ENCODE assay signal across 8 cellular contexts in the genomic region with DNA sequence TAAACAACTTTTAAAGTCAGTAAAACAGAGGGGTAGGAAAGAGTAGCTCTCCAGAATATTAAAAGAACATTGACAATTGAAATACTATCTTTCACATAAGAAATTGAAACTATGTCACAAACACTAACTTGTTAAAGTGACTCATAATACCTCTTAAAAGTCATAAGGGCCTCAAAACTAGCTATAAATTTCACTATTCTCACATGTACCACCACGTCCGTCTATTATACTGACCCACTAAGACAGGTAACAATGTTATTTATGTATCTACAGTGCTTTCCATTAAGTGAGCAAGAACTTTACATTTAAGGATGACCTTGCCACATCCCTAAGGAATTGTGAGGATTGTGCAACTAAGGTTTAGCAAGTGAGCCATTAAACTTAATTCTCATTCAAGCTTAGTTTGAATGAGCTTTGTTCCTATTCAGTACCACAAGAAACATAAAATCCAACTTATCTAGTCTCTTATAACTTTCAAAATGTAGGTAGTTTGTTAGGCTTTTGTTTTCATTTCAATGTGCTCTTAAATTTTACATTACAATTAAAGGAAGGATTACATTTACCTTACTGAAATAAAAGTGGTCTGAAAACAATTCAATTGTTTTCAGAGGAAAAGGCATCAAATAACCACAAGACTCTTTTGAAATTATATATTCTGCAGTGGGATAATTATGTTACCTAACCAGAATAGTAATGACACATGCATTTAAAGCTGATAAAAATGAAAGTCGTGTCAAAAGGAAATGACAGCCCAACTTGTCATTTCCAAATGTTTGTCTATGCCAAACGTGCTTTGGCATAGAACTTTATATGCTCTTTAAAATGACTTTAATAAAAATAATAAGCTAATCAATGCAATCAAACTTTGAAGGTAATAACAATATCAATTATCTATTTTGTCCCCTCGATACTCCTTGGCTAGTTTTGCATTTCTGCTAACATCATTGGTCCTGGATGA. TPM values are rescaled to one million over a fixed set of nuclear protein-coding genes. Genes with fewer than 3 reads are reported as not detected.
DNase-seq lines count a peak whose midpoint lies in the region; ATAC-seq, FAIRE-seq and TF ChIP-seq lines count a peak whose summit lies in the region.
"Not testable (repeated sequence)": the region's sequence is repeated elsewhere in the genome, so short reads cannot be mapped to it uniquely, and the experiment has no call there.

No MANE protein-coding gene starts in this region.

- CTCF ChIA-PET in IMR-90 (lab: Yijun Ruan, JAX), result not testable (repeated sequence)
- CTCF ChIA-PET in SK-N-SH (lab: Yijun Ruan, JAX), result interaction anchor here (0.9 to 1.4 kb wide), 2 partner anchors 8 to 141 kb away, joined by 3 to 6 read pairs; no protein-coding TSS in a partner anchor

- H3F3A ChIP-seq in SK-N-SH (replicated peaks; ENCODE audit: insufficient read depth), result not testable (repeated sequence)

- in situ Hi-C loops in IMR-90 (cut with MboI; ENCODE audit: low sequenced_read_pairs), result not testable (repeated sequence)

- H3K14ac ChIP-seq in IMR-90 (replicated peaks; ENCODE audit: low read depth, low read length), result not testable (repeated sequence)

- WGBS in IMR-90 (ENCODE audit: extremely low coverage in 2 of 2, insufficient read length in 1 of 2), 2 experiments, result no CpG with 5 or more reads among the region's 5 CpGs
- 55% methylated on average over 5 of the region's 5 CpGs for WGBS in SK-N-SH (ENCODE audit: low lambda C conversion rate)

- not testable (repeated sequence) for H3K36me3 ChIP-seq in CD4-positive, CD25-positive, alpha-beta regulatory T cell (ENCODE audit: control insufficient read depth, insufficient read depth, low read length); IMR-90 (ENCODE audit: control insufficient read depth, insufficient read depth, low read length); SK-N-SH (replicated peaks in 1 of 2; ENCODE audit: control insufficient read depth in 1 of 2, insufficient read depth in 2 of 2, low read length in 1 of 2); bronchial epithelial cell (ENCODE audit: control insufficient read depth, insufficient read depth, low read length)

- not testable (repeated sequence) for H3K4me2 ChIP-seq in IMR-90 (ENCODE audit: low read depth, low read length)
- H3K4me2 ChIP-seq in SK-N-SH, result peak overlapping the region; percentile 49

- not testable (repeated sequence) for BruUV-seq in IMR-90 (replicated peaks; lab: Mats Ljungman, UMichigan)

- POLR2A ChIA-PET in IMR-90 (lab: Charles Lee; ENCODE audit: unreplicated experiment); SK-N-SH (lab: Yijun Ruan, JAX): not testable (repeated sequence)

- not testable (repeated sequence) for H2AFZ ChIP-seq in IMR-90 (replicated peaks; ENCODE audit: low read length, poor library complexity); SK-N-SH (ENCODE audit: low read depth)

- not testable (repeated sequence) for H3K23ac ChIP-seq in IMR-90 (ENCODE audit: low read depth, low read length)

- H3K79me1 ChIP-seq in IMR-90 (ENCODE audit: low read depth in 1 of 2, low read length in 2 of 2), result peaks cover 3 to 11% of the 10 kb centered on the region in 2 experiments; a peak in 2 of 4 replicates

- H4K20me1 ChIP-seq in IMR-90 (ENCODE audit: insufficient read depth, low read length); SK-N-SH (ENCODE audit: insufficient read depth): not testable (repeated sequence)

- TF ChIP-seq RAD21 in IMR-90 (IDR thresholded peaks at IDR 0.05; ENCODE audit: low read length); SK-N-SH (IDR thresholded peaks at IDR 0.05; ENCODE audit: low read length): not testable (repeated sequence)

- not testable (repeated sequence) for H3K18ac ChIP-seq in IMR-90 (ENCODE audit: low read depth, low read length)

- FAIRE-seq in bronchial epithelial cell (lab: Jason Lieb, UNC), result not testable (repeated sequence)

- H4K8ac ChIP-seq in IMR-90 (ENCODE audit: low read depth in 2 of 2, low read length in 2 of 2), result not testable (repeated sequence)

- not testable (repeated sequence) for H3K9me3 Mint-ChIP-seq in CD4-positive, CD25-positive, alpha-beta regulatory T cell; activated T-cell treated with anti-CD3 and anti-CD28 coated beads, Interleukin-2, amount 50 U/mL, for 4 hours; memory B cell; stimulated activated effector memory CD8-positive, alpha-beta T cell treated with anti-CD3 and anti-CD28 coated beads, Interleukin-12 subunit alpha, Interleukin-12 subunit beta, amount 100 ng/mL, for 72 hours

- not testable (repeated sequence) for H2AK9ac ChIP-seq in IMR-90 (replicated peaks; ENCODE audit: low read depth, low read length, poor library complexity)

- not testable (repeated sequence) for H2BK20ac ChIP-seq in IMR-90 (ENCODE audit: low read depth, low read length)

- H3K56ac ChIP-seq in IMR-90 (ENCODE audit: extremely low read depth, insufficient read depth, low read length), result not testable (repeated sequence)

- H3K27ac Mint-ChIP-seq in CD4-positive, CD25-positive, alpha-beta regulatory T cell, result peak overlapping the region; percentile 0 to 76 (median 51)
- H3K27ac Mint-ChIP-seq in memory B cell, result peak overlapping the region; percentile 28
- H3K27ac Mint-ChIP-seq in stimulated activated effector memory CD8-positive, alpha-beta T cell treated with anti-CD3 and anti-CD28 coated beads, Interleukin-12 subunit alpha, Interleukin-12 subunit beta, amount 100 ng/mL, for 72 hours, result peak overlapping the region; percentile 58

- H3K4me3 Mint-ChIP-seq in CD4-positive, CD25-positive, alpha-beta regulatory T cell, result peak overlapping the region in 1 of 4 donors; percentile 61
- peak overlapping the region; percentile 25 for H3K4me3 Mint-ChIP-seq in activated T-cell treated with anti-CD3 and anti-CD28 coated beads, Interleukin-2, amount 50 U/mL, for 4 hours
- not testable (repeated sequence) for H3K4me3 Mint-ChIP-seq in memory B cell
- H3K4me3 Mint-ChIP-seq in stimulated activated effector memory CD8-positive, alpha-beta T cell treated with anti-CD3 and anti-CD28 coated beads, Interleukin-12 subunit alpha, Interleukin-12 subunit beta, amount 100 ng/mL, for 72 hours, result peak overlapping the region; percentile 58

- not testable (repeated sequence) for H3K27me3 Mint-ChIP-seq in CD4-positive, CD25-positive, alpha-beta regulatory T cell; activated T-cell treated with anti-CD3 and anti-CD28 coated beads, Interleukin-2, amount 50 U/mL, for 4 hours (ENCODE audit: low read depth); memory B cell

- ATAC-seq in CD4-positive, CD25-positive, alpha-beta regulatory T cell (ENCODE audit: low read depth in 2 of 2); IMR-90 (ENCODE audit: low read depth); activated T-cell treated with anti-CD3 and anti-CD28 coated beads, Interleukin-2, amount 50 U/mL, for 4 hours; memory B cell (ENCODE audit: low read depth); stimulated activated effector memory CD8-positive, alpha-beta T cell treated with anti-CD3 and anti-CD28 coated beads, Interleukin-12 subunit alpha, Interleukin-12 subunit beta, amount 100 ng/mL, for 72 hours: not testable (repeated sequence)

- DNase-seq in CD4-positive, CD25-positive, alpha-beta regulatory T cell, result peak in 1 of 3 donors; percentile 7
- not testable (repeated sequence) for DNase-seq in IMR-90; SK-N-SH; activated T-cell treated with anti-CD3 and anti-CD28 coated beads, Interleukin-2, amount 50 U/mL, for 4 hours; memory B cell (ENCODE audit: low spot score in 2 of 2); stimulated activated effector memory CD8-positive, alpha-beta T cell treated with anti-CD3 and anti-CD28 coated beads, Interleukin-12 subunit alpha, Interleukin-12 subunit beta, amount 100 ng/mL, for 72 hours (ENCODE audit: low spot score in 2 of 2)
- peak; percentile 42 for DNase-seq in bronchial epithelial cell (ENCODE audit: low read depth)
- DNase-seq in fibroblast of mammary gland (ENCODE audit: low read depth), result peak; percentile 50

- peaks cover 54% of the 10 kb centered on the region for H3K79me2 ChIP-seq in SK-N-SH (ENCODE audit: insufficient read depth)

- not testable (repeated sequence) for H2BK15ac ChIP-seq in IMR-90 (ENCODE audit: low read depth, low read length)

- peaks cover 24 to 47% (median 32%) of the 10 kb centered on the region in 4 donors for H3K4me1 Mint-ChIP-seq in CD4-positive, CD25-positive, alpha-beta regulatory T cell
- H3K4me1 Mint-ChIP-seq in activated T-cell treated with anti-CD3 and anti-CD28 coated beads, Interleukin-2, amount 50 U/mL, for 4 hours (ENCODE audit: low read depth), result peaks cover 25% of the 10 kb centered on the region
- peaks cover 11% of the 10 kb centered on the region for H3K4me1 Mint-ChIP-seq in memory B cell
- H3K4me1 Mint-ChIP-seq in stimulated activated effector memory CD8-positive, alpha-beta T cell treated with anti-CD3 and anti-CD28 coated beads, Interleukin-12 subunit alpha, Interleukin-12 subunit beta, amount 100 ng/mL, for 72 hours, result peaks cover 34% of the 10 kb centered on the region

- H3K4me1 ChIP-seq in CD4-positive, CD25-positive, alpha-beta regulatory T cell (ENCODE audit: control insufficient read depth, insufficient read depth, low read length, poor library complexity, severe bottlenecking); IMR-90 (ENCODE audit: control insufficient read depth, insufficient read depth, low read length): not testable (repeated sequence)
- H3K4me1 ChIP-seq in SK-N-SH (ENCODE audit: control insufficient read depth in 1 of 2, insufficient read depth in 2 of 2, low read depth in 1 of 2, low read length in 1 of 2), result peaks cover 0 to 16% of the 10 kb centered on the region in 2 experiments; a peak in 1 of 4 replicates

- not testable (repeated sequence) for TF ChIP-seq EP300 in SK-N-SH (IDR thresholded peaks at IDR 0.05; ENCODE audit: borderline replicate concordance in 1 of 2, low read depth in 1 of 2, low read length in 1 of 2)

- H3K9me3 ChIP-seq in CD4-positive, CD25-positive, alpha-beta regulatory T cell (ENCODE audit: control insufficient read depth in 2 of 2, low read length in 2 of 2); IMR-90 (ENCODE audit: control insufficient read depth, insufficient read depth, low read length); SK-N-SH: not testable (repeated sequence)

- not testable (repeated sequence) for H3K9me1 ChIP-seq in IMR-90 (ENCODE audit: insufficient read depth, low read length)

- dilution Hi-C loops in IMR-90 (cut with HindIII; ENCODE audit: low sequenced_read_pairs, unreplicated experiment), result not testable (repeated sequence)

- H3K4ac ChIP-seq in IMR-90 (ENCODE audit: low read depth, low read length), result not testable (repeated sequence)

- H2BK5ac ChIP-seq in IMR-90 (ENCODE audit: low read depth, low read length, poor library complexity, severe bottlenecking), result not testable (repeated sequence)

- not testable (repeated sequence) for H4K91ac ChIP-seq in IMR-90 (ENCODE audit: insufficient read depth, low read depth, low read length)

- peaks cover 24% of the 10 kb centered on the region for H3K36me3 Mint-ChIP-seq in CD4-positive, CD25-positive, alpha-beta regulatory T cell
- peaks cover 11% of the 10 kb centered on the region for H3K36me3 Mint-ChIP-seq in activated T-cell treated with anti-CD3 and anti-CD28 coated beads, Interleukin-2, amount 50 U/mL, for 4 hours (ENCODE audit: insufficient read depth)
- not testable (repeated sequence) for H3K36me3 Mint-ChIP-seq in memory B cell
- H3K36me3 Mint-ChIP-seq in stimulated activated effector memory CD8-positive, alpha-beta T cell treated with anti-CD3 and anti-CD28 coated beads, Interleukin-12 subunit alpha, Interleukin-12 subunit beta, amount 100 ng/mL, for 72 hours, result peaks cover 22% of the 10 kb centered on the region

- not testable (repeated sequence) for H3K9ac ChIP-seq in IMR-90 (ENCODE audit: low read depth, low read length); SK-N-SH

- not testable (repeated sequence) for H2BK120ac ChIP-seq in IMR-90 (ENCODE audit: low read depth, low read length)

- not testable (repeated sequence) for TF ChIP-seq CTCF in IMR-90 (conservative IDR thresholded peaks at IDR 0.05; ENCODE audit: low read depth, low read length); SK-N-SH (IDR thresholded peaks at IDR 0.05); bronchial epithelial cell (IDR thresholded peaks at IDR 0.05; ENCODE audit: insufficient read depth, low read length, severe bottlenecking); fibroblast of mammary gland (conservative IDR thresholded peaks at IDR 0.05; ENCODE audit: control insufficient read depth, insufficient read depth, low read depth, low read length)

- not testable (repeated sequence) for H2AK5ac ChIP-seq in IMR-90 (ENCODE audit: low read depth, low read length)

- not testable (repeated sequence) for TF ChIP-seq POLR2A in IMR-90 (IDR thresholded peaks at IDR 0.05; ENCODE audit: low read depth, low read length)

- not testable (repeated sequence) for H3K27ac ChIP-seq in CD4-positive, CD25-positive, alpha-beta regulatory T cell (ENCODE audit: insufficient read depth, low read length, poor library complexity, severe bottlenecking); IMR-90 (ENCODE audit: insufficient read depth, low read length); SK-N-SH (ENCODE audit: low read depth in 2 of 2, low read length in 1 of 2)

- not testable (repeated sequence) for H3K27me3 ChIP-seq in CD4-positive, CD25-positive, alpha-beta regulatory T cell (ENCODE audit: control insufficient read depth, insufficient read depth, low read length); IMR-90 (ENCODE audit: control insufficient read depth, insufficient read depth, low read length); SK-N-SH (ENCODE audit: insufficient read depth); bronchial epithelial cell (ENCODE audit: control insufficient read depth, insufficient read depth, low read length)

- peak overlapping the region; percentile 37 for H3K4me3 ChIP-seq in CD4-positive, CD25-positive, alpha-beta regulatory T cell (ENCODE audit: low read depth, low read length)
- H3K4me3 ChIP-seq in IMR-90 (ENCODE audit: insufficient read depth, low read depth, low read length); SK-N-SH (ENCODE audit: low read depth in 2 of 2, low read length in 1 of 2); bronchial epithelial cell (ENCODE audit: low read depth, low read length); fibroblast of mammary gland (ENCODE audit: control insufficient read depth, low read depth, low read length): not testable (repeated sequence)

- intact Hi-C loops in IMR-90 (cut with micrococcal nuclease), result not testable (repeated sequence)

- H4K5ac ChIP-seq in IMR-90 (ENCODE audit: low read depth, low read length), result not testable (repeated sequence)

- not testable (repeated sequence) for H3K9me2 ChIP-seq in SK-N-SH

RNA-seq across cellular contexts. Expression of a gene that starts 39.9 kb away (rescaled TPM):
- total RNA-seq in CD4-positive, CD25-positive, alpha-beta regulatory T cell, result 34.8 TPM
- 10 to 100 TPM; 12.3 to 16.4 (median 12.3) TPM for polyA plus RNA-seq in CD4-positive, CD25-positive, alpha-beta regulatory T cell
- total RNA-seq in IMR-90 (2012; rRNA removed) (16.4 and 23.3 TPM in 2 replicates), bronchial epithelial cell (19.2 and 26.2 TPM in 2 replicates)
- polyA plus RNA-seq in IMR-90 (2012; rRNA removed) (4.9 and 5.1 TPM in 2 replicates), SK-N-SH (2012; rRNA removed) (4.8 and 5.8 TPM in 2 replicates)
- 0.81 and 1.5 TPM in 2 replicates for polyA plus RNA-seq in IMR-90 (2012; cell fraction: cytosol; rRNA removed)
- 1.1 and 8.6 TPM in 2 replicates for polyA plus RNA-seq in IMR-90 (2012; cell fraction: nucleus; rRNA removed; ENCODE audit: low replicate concordance)
- 6.1 TPM in 2 replicates for polyA plus RNA-seq in SK-N-SH (2012; cell fraction: cytosol; rRNA removed)
- 3.6 and 7.6 TPM in 2 replicates for polyA plus RNA-seq in SK-N-SH (2012; cell fraction: nucleus; rRNA removed)
- 10 to 100 TPM; 19.0 to 19.7 (median 19.7) TPM for total RNA-seq in activated T-cell treated with anti-CD3 and anti-CD28 coated beads, Interleukin-2, amount 50 U/mL, for 4 hours
